In the genomic region with DNA sequence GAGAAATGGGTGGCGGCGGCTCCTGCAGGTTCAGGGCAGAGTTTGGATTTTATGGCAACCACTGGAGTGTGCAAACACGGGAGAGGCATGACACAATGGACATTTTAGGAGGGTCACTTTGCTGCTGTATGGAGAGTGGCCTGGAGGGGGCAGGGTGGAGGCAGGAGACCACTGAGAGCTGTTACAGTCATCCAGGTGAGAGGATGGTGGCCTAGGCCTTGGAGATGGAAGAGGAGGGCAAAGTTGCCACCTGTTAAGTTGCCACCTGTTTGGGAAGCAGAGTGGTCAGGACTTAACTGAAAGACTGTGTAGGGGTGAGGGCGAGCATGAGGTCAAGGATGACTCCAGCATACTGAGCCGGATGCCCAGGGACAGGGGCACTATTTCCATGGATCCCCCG, we compare ENCODE assay signal across 8 cellular contexts. TPM values are rescaled to one million over a fixed set of nuclear protein-coding genes. Genes with fewer than 3 reads are reported as not detected.
DNase-seq lines count a peak whose midpoint lies in the region; ATAC-seq, FAIRE-seq and TF ChIP-seq lines count a peak whose summit lies in the region.

No MANE protein-coding gene starts in this region.

- H3K27ac ChIP-seq in A549: peak overlapping the region in 1 of 2 experiments; percentile 28; a peak in 1 of 6 replicates
- H3K27ac ChIP-seq in astrocyte (ENCODE audit: low read depth, low read length): no peak overlapping the region
- H3K27ac ChIP-seq in HepG2 (ENCODE audit: extremely low read length, insufficient read depth, low read length): no peak overlapping the region

- TF ChIP-seq CTCF in A549 (IDR thresholded peaks at IDR 0.05): peak; percentile 47
- TF ChIP-seq CTCF in astrocyte (IDR thresholded peaks at IDR 0.05; ENCODE audit: insufficient read depth, low read depth, low read length): peak; percentile 38
- TF ChIP-seq CTCF in HepG2 (CRISPR knock-in tag; IDR thresholded peaks at IDR 0.05): peak; percentile 85

- CTCF ChIA-PET in A549 (lab: Yijun Ruan, JAX) (interaction anchor here (0.6 to 46.2 kb wide), 11 partner anchors 3 to 128 kb away, joined by 3 to 1913 read pairs (median 3); a partner anchor contains a TSS), HepG2 (lab: Yijun Ruan, JAX; ENCODE audit: low intra/inter-chr PET ratio, low total read pairs) (interaction anchor here (2.4 kb wide), 1 partner anchor 116 kb away, joined by 18 read pairs; a partner anchor contains a TSS)

- peaks cover 11% of the 10 kb centered on the region for H4K20me1 ChIP-seq in astrocyte (ENCODE audit: insufficient read depth, low read length)
- H4K20me1 ChIP-seq in HepG2 (ENCODE audit: insufficient read depth, low read length): no peaks in the 10 kb centered on the region

- no peak for FAIRE-seq in A549 (lab: Jason Lieb, UNC)
- peak; percentile 94 for FAIRE-seq in GM12892 (lab: Jason Lieb, UNC)
- FAIRE-seq in astrocyte (lab: Jason Lieb, UNC): no peak
- peak; percentile 88 for FAIRE-seq in HepG2 (lab: Jason Lieb, UNC)

- peaks cover 22% of the 10 kb centered on the region for H3K4me1 Mint-ChIP-seq in astrocyte (ENCODE audit: low read depth, unreplicated experiment)

- in situ Hi-C loops in HepG2 (cut with HindIII; ENCODE audit: extremely low pct_ligation_motif_present, low pct_unique_long_range_greater_than_20kb): loop anchor here (5.0 kb wide), 1 partner anchor 37 kb away; a partner anchor contains a TSS

- no peak overlapping the region for H2AFZ ChIP-seq in astrocyte (ENCODE audit: low read depth, low read length)
- no peak overlapping the region for H2AFZ ChIP-seq in HepG2 (ENCODE audit: low read length)

- H3K36me3 ChIP-seq in astrocyte (ENCODE audit: insufficient read depth, low read length): no peaks in the 10 kb centered on the region
- peaks cover 0 to 2% of the 10 kb centered on the region in 2 experiments; a peak in 1 of 5 replicates for H3K36me3 ChIP-seq in HepG2 (replicated peaks in 1 of 2; ENCODE audit: control insufficient read depth in 1 of 2, insufficient read depth in 2 of 2, low read length in 2 of 2)

- H3K4me3 ChIP-seq in A549: no peak overlapping the region
- H3K4me3 ChIP-seq in astrocyte (ENCODE audit: insufficient read depth, low read depth, low read length): no peak overlapping the region
- H3K4me3 ChIP-seq in HepG2 (replicated peaks in 1 of 3; ENCODE audit: insufficient read depth in 1 of 3, low read depth in 2 of 3, low read length in 3 of 3): no peak overlapping the region

- H3K27me3 ChIP-seq in astrocyte (ENCODE audit: insufficient read depth, low read length) (peaks cover 3% of the 10 kb centered on the region), HepG2 (ENCODE audit: control insufficient read depth in 1 of 2, insufficient read depth in 2 of 2, low read length in 2 of 2) (peaks cover 1 to 18% of the 10 kb centered on the region in 2 experiments; a peak in 3 of 5 replicates)

- H3K4me2 ChIP-seq in A549: no peak overlapping the region
- H3K4me2 ChIP-seq in astrocyte (ENCODE audit: low read length): no peak overlapping the region
- no peak overlapping the region for H3K4me2 ChIP-seq in HepG2 (ENCODE audit: low read depth, low read length)

- DNase-seq in A549 (ENCODE audit: low read depth in 1 of 2, low spot score in 1 of 2) (peak; percentile 59 to 75), GM12892 (ENCODE audit: insufficient read length) (no peak), SHP77 (lab: John Stamatoyannopoulos, UW) (peak; percentile 67 to 72), astrocyte (ENCODE audit: low read depth) (no peak), HepG2 (ENCODE audit: low spot score) (peak; percentile 64), ureter (ENCODE audit: low spot score) (no peak), kidney glomerular epithelial cell (lab: John Stamatoyannopoulos, UW) (no peak)

- no peak overlapping the region for H3K9ac ChIP-seq in astrocyte (ENCODE audit: low read length)
- no peak overlapping the region for H3K9ac ChIP-seq in HepG2 (ENCODE audit: insufficient read depth, low read depth, low read length)

- intact Hi-C loops in HepG2 (cut with micrococcal nuclease; ENCODE audit: unreplicated experiment): loop anchor here (1.0 to 10.0 kb wide), 2 partner anchors 116 to 145 kb away; a partner anchor contains a TSS

- H3K79me2 ChIP-seq in astrocyte (ENCODE audit: insufficient read depth, low read length): peaks cover 14% of the 10 kb centered on the region
- H3K79me2 ChIP-seq in HepG2 (ENCODE audit: insufficient read depth, low read length): peaks cover 10% of the 10 kb centered on the region

- TF ChIP-seq RAD21 in A549 (conservative IDR thresholded peaks at IDR 0.05 in 1 of 2, IDR thresholded peaks at IDR 0.05 in 1 of 2) (peak; percentile 46; a peak in 4 of 5 replicates), HepG2 (CRISPR knock-in tag; IDR thresholded peaks at IDR 0.05) (peak; percentile 73)

- no peak for TF ChIP-seq POLR2A in A549 (IDR thresholded peaks at IDR 0.05; ENCODE audit: low read length)
- no peak for TF ChIP-seq POLR2A in GM12892 (IDR thresholded peaks at IDR 0.05; ENCODE audit: low read depth, low read length)
- TF ChIP-seq POLR2A in HepG2 (IDR thresholded peaks at IDR 0.05; ENCODE audit: insufficient read depth in 1 of 2, low read depth in 2 of 2, low read length in 2 of 2): no peak

- H3K9me3 Mint-ChIP-seq in astrocyte (ENCODE audit: unreplicated experiment): no peaks in the 10 kb centered on the region

- TF ChIP-seq EP300 in A549 (IDR thresholded peaks at IDR 0.05): no peak
- no peak for TF ChIP-seq EP300 in HepG2 (IDR thresholded peaks at IDR 0.05; ENCODE audit: low read depth in 2 of 2, low read length in 2 of 2)
- TF ChIP-seq EP300 in HepG2 (CRISPR knock-in tag; IDR thresholded peaks at IDR 0.05; ENCODE audit: borderline replicate concordance): no peak

- peaks cover 35% of the 10 kb centered on the region for H3K4me1 ChIP-seq in A549
- H3K4me1 ChIP-seq in astrocyte (ENCODE audit: insufficient read depth, low read length): peaks cover 19% of the 10 kb centered on the region
- peaks cover 43% of the 10 kb centered on the region for H3K4me1 ChIP-seq in HepG2 (ENCODE audit: insufficient read depth, low read length)

- POLR2A ChIA-PET in A549 (lab: Yijun Ruan, JAX) (interaction anchor here (0.9 kb wide), 1 partner anchor 35 kb away, joined by 3 read pairs; no protein-coding TSS in a partner anchor), HepG2 (lab: Yijun Ruan, JAX) (interaction anchor here (0.9 to 1.3 kb wide), 4 partner anchors 12 to 93 kb away, joined by 3 to 9 read pairs (median 3); a partner anchor contains a TSS)

- H3K36me3 Mint-ChIP-seq in astrocyte (ENCODE audit: low read depth, unreplicated experiment): peaks cover 4% of the 10 kb centered on the region

- no peaks in the 10 kb centered on the region for H3K9me3 ChIP-seq in A549
- no peaks in the 10 kb centered on the region for H3K9me3 ChIP-seq in astrocyte (ENCODE audit: insufficient read depth, low read depth, low read length)
- no peaks in the 10 kb centered on the region for H3K9me3 ChIP-seq in HepG2 (ENCODE audit: low read length)

- H3K4me3 Mint-ChIP-seq in astrocyte (ENCODE audit: unreplicated experiment): peak overlapping the region; percentile 75

- peak overlapping the region; percentile 12 for H3K27ac Mint-ChIP-seq in astrocyte (ENCODE audit: unreplicated experiment)

- no peaks in the 10 kb centered on the region for H3K27me3 Mint-ChIP-seq in astrocyte (ENCODE audit: low read depth, unreplicated experiment)

- BruUV-seq in HepG2 (replicated peaks; lab: Mats Ljungman, UMichigan): no TSS peak

- ATAC-seq in A549 (peak; percentile 43 to 45; a peak in 4 of 6 replicates), HepG2 (peak; percentile 65), HG03108 (IDR thresholded peaks at IDR 0.05; ENCODE audit: unreplicated experiment) (no peak)

- WGBS in A549 (ENCODE audit: missing lambda C conversion rate): 80% methylated on average over 6 of the region's 6 CpGs
- 39% methylated on average over 6 of the region's 6 CpGs for WGBS in HepG2 (ENCODE audit: low lambda C conversion rate)

RNA-seq across cellular contexts. Expression of a gene that starts 2.3 kb away (rescaled TPM):
- 19.0 and 19.6 TPM in 2 replicates for polyA plus RNA-seq in A549 (2011; rRNA removed)
- 56.6 and 74.8 TPM in 2 replicates for polyA plus RNA-seq in A549 (2012; cell fraction: cytosol; rRNA removed)
- 286 and 297 TPM in 2 replicates for polyA plus RNA-seq in A549 (2012; cell fraction: nucleus; rRNA removed)
- 41.6 to 43.7 TPM (median 43.0 TPM) in 3 replicates for polyA plus RNA-seq in A549 (2017; fragmentation: RNase III; extraction: RNeasy Plus Mini Kit Qiagen cat#74134 plus additional on column Dnase treatment)
- 12.8 and 14.6 TPM in 2 replicates for polyA minus RNA-seq in A549 (2011; rRNA and poly(A)+ RNA removed)
- polyA plus RNA-seq in GM12892 (2012; ENCODE audit: missing spikeins): 15.3 TPM
- total RNA-seq in astrocyte: 9.2 and 9.4 TPM in 2 replicates
- 6.1 and 10.1 TPM in 2 replicates for total RNA-seq in HepG2 (2016; rRNA removed; fragmentation: Illumina TruSeq; extraction: Trizol)
- total RNA-seq in HepG2 (2016; cell fraction: cytosol; rRNA removed; fragmentation: Illumina TruSeq; extraction: Trizol; ENCODE audit: low read depth): 4.1 and 5.9 TPM in 2 replicates
- total RNA-seq in HepG2 (2016; cell fraction: insoluble cytoplasmic fraction; rRNA removed; fragmentation: Illumina TruSeq; extraction: Trizol): 5.8 and 13.4 TPM in 2 replicates
- 4.4 and 5.5 TPM in 2 replicates for total RNA-seq in HepG2 (2016; cell fraction: membrane; rRNA removed; fragmentation: Illumina TruSeq; extraction: Trizol)
- total RNA-seq in HepG2 (2016; cell fraction: nucleus; rRNA removed; fragmentation: Illumina TruSeq; extraction: Trizol): 14.1 and 16.4 TPM in 2 replicates
- 14.7 and 15.7 TPM in 2 replicates for polyA plus RNA-seq in HepG2 (2011; rRNA removed)
- 4.4 and 7.5 TPM in 2 replicates for polyA plus RNA-seq in HepG2 (2011; cell fraction: cytosol; rRNA removed)
- 60.6 and 87.4 TPM in 2 replicates for polyA plus RNA-seq in HepG2 (2011; cell fraction: nucleus; rRNA removed)
- polyA plus RNA-seq in HepG2 (2012): 6.9 and 9.5 TPM in 2 replicates
- polyA plus RNA-seq in HepG2 (2016; cell fraction: cytosol; fragmentation: Illumina TruSeq; extraction: Trizol; ENCODE audit: low read depth): 3.7 and 4.6 TPM in 2 replicates
- 6.4 and 7.5 TPM in 2 replicates for polyA plus RNA-seq in HepG2 (2016; cell fraction: insoluble cytoplasmic fraction; fragmentation: Illumina TruSeq; extraction: Trizol; ENCODE audit: low read depth)
- polyA plus RNA-seq in HepG2 (2016; cell fraction: membrane; fragmentation: Illumina TruSeq; extraction: Trizol; ENCODE audit: low read depth): 4.8 and 5.8 TPM in 2 replicates
- polyA plus RNA-seq in HepG2 (2016; cell fraction: nucleus; fragmentation: Illumina TruSeq; extraction: Trizol; ENCODE audit: insufficient read depth, low read depth): 61.7 and 63.7 TPM in 2 replicates
- polyA minus RNA-seq in HepG2 (2011; rRNA and poly(A)+ RNA removed; ENCODE audit: low replicate concordance): 6.7 and 12.7 TPM in 2 replicates
- 1.9 and 4.6 TPM in 2 replicates for polyA minus RNA-seq in HepG2 (2011; cell fraction: cytosol; rRNA and poly(A)+ RNA removed)
- polyA minus RNA-seq in HepG2 (2011; cell fraction: nucleus; rRNA and poly(A)+ RNA removed): 11.1 TPM in 2 replicates
- total RNA-seq in ureter: 26.1 TPM

RNA-seq across cellular contexts. Expression of a gene that starts 12.2 kb away (rescaled TPM):
- polyA plus RNA-seq in A549 (2011; rRNA removed) (174 and 178 TPM in 2 replicates), A549 (2017; fragmentation: RNase III; extraction: RNeasy Plus Mini Kit Qiagen cat#74134 plus additional on column Dnase treatment) (200 to 208 TPM (median 205 TPM) in 3 replicates), HepG2 (2011; rRNA removed) (149 and 173 TPM in 2 replicates)
- polyA plus RNA-seq in A549 (2012; cell fraction: cytosol; rRNA removed): 405 and 423 TPM in 2 replicates
- polyA plus RNA-seq in A549 (2012; cell fraction: nucleus; rRNA removed): 324 and 334 TPM in 2 replicates
- polyA minus RNA-seq in A549 (2011; rRNA and poly(A)+ RNA removed): 239 and 243 TPM in 2 replicates
- 152 TPM for polyA plus RNA-seq in GM12892 (2012; ENCODE audit: missing spikeins)
- total RNA-seq in astrocyte (157 and 159 TPM in 2 replicates), HepG2 (2016; rRNA removed; fragmentation: Illumina TruSeq; extraction: Trizol) (170 and 188 TPM in 2 replicates), ureter (124 TPM)
- 49.0 and 62.5 TPM in 2 replicates for total RNA-seq in HepG2 (2016; cell fraction: cytosol; rRNA removed; fragmentation: Illumina TruSeq; extraction: Trizol; ENCODE audit: low read depth)
- 171 and 181 TPM in 2 replicates for total RNA-seq in HepG2 (2016; cell fraction: insoluble cytoplasmic fraction; rRNA removed; fragmentation: Illumina TruSeq; extraction: Trizol)
- 78.0 and 95.5 TPM in 2 replicates for total RNA-seq in HepG2 (2016; cell fraction: membrane; rRNA removed; fragmentation: Illumina TruSeq; extraction: Trizol)
- 66.5 and 72.2 TPM in 2 replicates for total RNA-seq in HepG2 (2016; cell fraction: nucleus; rRNA removed; fragmentation: Illumina TruSeq; extraction: Trizol)
- polyA plus RNA-seq in HepG2 (2011; cell fraction: cytosol; rRNA removed): 212 and 274 TPM in 2 replicates
- 137 and 147 TPM in 2 replicates for polyA plus RNA-seq in HepG2 (2011; cell fraction: nucleus; rRNA removed)
- polyA plus RNA-seq in HepG2 (2012): 91.5 and 93.8 TPM in 2 replicates
- 58.1 and 67.4 TPM in 2 replicates for polyA plus RNA-seq in HepG2 (2016; cell fraction: cytosol; fragmentation: Illumina TruSeq; extraction: Trizol; ENCODE audit: low read depth)
- polyA plus RNA-seq in HepG2 (2016; cell fraction: insoluble cytoplasmic fraction; fragmentation: Illumina TruSeq; extraction: Trizol; ENCODE audit: low read depth): 192 and 207 TPM in 2 replicates
- 72.5 and 83.6 TPM in 2 replicates for polyA plus RNA-seq in HepG2 (2016; cell fraction: membrane; fragmentation: Illumina TruSeq; extraction: Trizol; ENCODE audit: low read depth)
- polyA plus RNA-seq in HepG2 (2016; cell fraction: nucleus; fragmentation: Illumina TruSeq; extraction: Trizol; ENCODE audit: insufficient read depth, low read depth): 110 and 123 TPM in 2 replicates
- 209 and 295 TPM in 2 replicates for polyA minus RNA-seq in HepG2 (2011; rRNA and poly(A)+ RNA removed; ENCODE audit: low replicate concordance)
- 83.6 and 84.9 TPM in 2 replicates for polyA minus RNA-seq in HepG2 (2011; cell fraction: cytosol; rRNA and poly(A)+ RNA removed)
- 31.7 and 34.7 TPM in 2 replicates for polyA minus RNA-seq in HepG2 (2011; cell fraction: nucleus; rRNA and poly(A)+ RNA removed)

RNA-seq across cellular contexts. Expression of a gene that starts 14.4 kb away (rescaled TPM):
- not detected in 2 replicates for polyA plus RNA-seq in A549 (2011; rRNA removed)
- polyA plus RNA-seq in A549 (2012; cell fraction: cytosol; rRNA removed): 0.06 TPM in 1 of 2 replicates, not detected in the other
- polyA plus RNA-seq in A549 (2012; cell fraction: nucleus; rRNA removed): 0.28 TPM in 1 of 2 replicates, not detected in the other
- polyA plus RNA-seq in A549 (2017; fragmentation: RNase III; extraction: RNeasy Plus Mini Kit Qiagen cat#74134 plus additional on column Dnase treatment): 0.08 TPM in 1 of 3 replicates, not detected in the others
- not detected in 2 replicates for polyA minus RNA-seq in A549 (2011; rRNA and poly(A)+ RNA removed)
- 17.3 TPM for polyA plus RNA-seq in GM12892 (2012; ENCODE audit: missing spikeins)
- total RNA-seq in astrocyte: 0.16 TPM in 1 of 2 replicates, not detected in the other
- total RNA-seq in HepG2 (2016; rRNA removed; fragmentation: Illumina TruSeq; extraction: Trizol): 0.81 and 1.0 TPM in 2 replicates
- 0.44 and 0.81 TPM in 2 replicates for total RNA-seq in HepG2 (2016; cell fraction: cytosol; rRNA removed; fragmentation: Illumina TruSeq; extraction: Trizol; ENCODE audit: low read depth)
- 0.92 and 1.1 TPM in 2 replicates for total RNA-seq in HepG2 (2016; cell fraction: insoluble cytoplasmic fraction; rRNA removed; fragmentation: Illumina TruSeq; extraction: Trizol)
- 0.45 and 0.59 TPM in 2 replicates for total RNA-seq in HepG2 (2016; cell fraction: membrane; rRNA removed; fragmentation: Illumina TruSeq; extraction: Trizol)
- 0.50 and 0.84 TPM in 2 replicates for total RNA-seq in HepG2 (2016; cell fraction: nucleus; rRNA removed; fragmentation: Illumina TruSeq; extraction: Trizol)
- polyA plus RNA-seq in HepG2 (2011; rRNA removed): 1.8 and 2.8 TPM in 2 replicates
- polyA plus RNA-seq in HepG2 (2011; cell fraction: cytosol; rRNA removed): 1.3 and 2.7 TPM in 2 replicates
- polyA plus RNA-seq in HepG2 (2011; cell fraction: nucleus; rRNA removed): 26.5 and 39.6 TPM in 2 replicates
- polyA plus RNA-seq in HepG2 (2012): 0.97 and 2.1 TPM in 2 replicates
- 0.19 and 0.28 TPM in 2 replicates for polyA plus RNA-seq in HepG2 (2016; cell fraction: cytosol; fragmentation: Illumina TruSeq; extraction: Trizol; ENCODE audit: low read depth)
- polyA plus RNA-seq in HepG2 (2016; cell fraction: insoluble cytoplasmic fraction; fragmentation: Illumina TruSeq; extraction: Trizol; ENCODE audit: low read depth): 0.60 and 1.1 TPM in 2 replicates
- polyA plus RNA-seq in HepG2 (2016; cell fraction: membrane; fragmentation: Illumina TruSeq; extraction: Trizol; ENCODE audit: low read depth): 0.57 and 0.73 TPM in 2 replicates
- 2.9 and 3.4 TPM in 2 replicates for polyA plus RNA-seq in HepG2 (2016; cell fraction: nucleus; fragmentation: Illumina TruSeq; extraction: Trizol; ENCODE audit: insufficient read depth, low read depth)
- 2.2 TPM in 1 of 2 replicates, not detected in the other for polyA minus RNA-seq in HepG2 (2011; rRNA and poly(A)+ RNA removed; ENCODE audit: low replicate concordance)
- 0.59 and 0.88 TPM in 2 replicates for polyA minus RNA-seq in HepG2 (2011; cell fraction: cytosol; rRNA and poly(A)+ RNA removed)
- 2.3 and 3.4 TPM in 2 replicates for polyA minus RNA-seq in HepG2 (2011; cell fraction: nucleus; rRNA and poly(A)+ RNA removed)
- total RNA-seq in ureter: 3.6 TPM

RNA-seq across cellular contexts. Expression of a gene that starts 16.1 kb away (rescaled TPM):
- polyA plus RNA-seq in A549 (2011; rRNA removed): 23.9 and 25.8 TPM in 2 replicates
- polyA plus RNA-seq in A549 (2012; cell fraction: cytosol; rRNA removed): 75.7 and 103 TPM in 2 replicates
- 204 and 212 TPM in 2 replicates for polyA plus RNA-seq in A549 (2012; cell fraction: nucleus; rRNA removed)
- polyA plus RNA-seq in A549 (2017; fragmentation: RNase III; extraction: RNeasy Plus Mini Kit Qiagen cat#74134 plus additional on column Dnase treatment): 31.0 to 37.1 TPM (median 36.0 TPM) in 3 replicates
- 14.6 and 17.5 TPM in 2 replicates for polyA minus RNA-seq in A549 (2011; rRNA and poly(A)+ RNA removed)
- 0.95 TPM for polyA plus RNA-seq in GM12892 (2012; ENCODE audit: missing spikeins)
- total RNA-seq in astrocyte: 17.4 and 17.6 TPM in 2 replicates
- 0.48 and 0.49 TPM in 2 replicates for total RNA-seq in HepG2 (2016; rRNA removed; fragmentation: Illumina TruSeq; extraction: Trizol)
- total RNA-seq in HepG2 (2016; cell fraction: cytosol; rRNA removed; fragmentation: Illumina TruSeq; extraction: Trizol; ENCODE audit: low read depth): 0.26 and 0.40 TPM in 2 replicates
- 0.48 and 0.54 TPM in 2 replicates for total RNA-seq in HepG2 (2016; cell fraction: insoluble cytoplasmic fraction; rRNA removed; fragmentation: Illumina TruSeq; extraction: Trizol)
- 0.83 and 1.2 TPM in 2 replicates for total RNA-seq in HepG2 (2016; cell fraction: membrane; rRNA removed; fragmentation: Illumina TruSeq; extraction: Trizol)
- 0.50 and 0.53 TPM in 2 replicates for total RNA-seq in HepG2 (2016; cell fraction: nucleus; rRNA removed; fragmentation: Illumina TruSeq; extraction: Trizol)
- 0.78 and 0.80 TPM in 2 replicates for polyA plus RNA-seq in HepG2 (2011; rRNA removed)
- 0.76 and 1.3 TPM in 2 replicates for polyA plus RNA-seq in HepG2 (2011; cell fraction: cytosol; rRNA removed)
- polyA plus RNA-seq in HepG2 (2011; cell fraction: nucleus; rRNA removed): 2.5 and 3.0 TPM in 2 replicates
- polyA plus RNA-seq in HepG2 (2012): 0.16 and 0.44 TPM in 2 replicates
- polyA plus RNA-seq in HepG2 (2016; cell fraction: cytosol; fragmentation: Illumina TruSeq; extraction: Trizol; ENCODE audit: low read depth): 0.32 and 0.45 TPM in 2 replicates
- polyA plus RNA-seq in HepG2 (2016; cell fraction: insoluble cytoplasmic fraction; fragmentation: Illumina TruSeq; extraction: Trizol; ENCODE audit: low read depth): 0.64 and 0.76 TPM in 2 replicates
- 0.64 and 0.71 TPM in 2 replicates for polyA plus RNA-seq in HepG2 (2016; cell fraction: membrane; fragmentation: Illumina TruSeq; extraction: Trizol; ENCODE audit: low read depth)
- polyA plus RNA-seq in HepG2 (2016; cell fraction: nucleus; fragmentation: Illumina TruSeq; extraction: Trizol; ENCODE audit: insufficient read depth, low read depth): 2.1 and 3.2 TPM in 2 replicates
- polyA minus RNA-seq in HepG2 (2011; rRNA and poly(A)+ RNA removed; ENCODE audit: low replicate concordance): 1.7 and 8.5 TPM in 2 replicates
- 0.79 TPM in 1 of 2 replicates, not detected in the other for polyA minus RNA-seq in HepG2 (2011; cell fraction: cytosol; rRNA and poly(A)+ RNA removed)
- polyA minus RNA-seq in HepG2 (2011; cell fraction: nucleus; rRNA and poly(A)+ RNA removed): 0.25 and 0.26 TPM in 2 replicates
- 1.4 TPM for total RNA-seq in ureter

RNA-seq across cellular contexts. Expression of a gene that starts 26.0 kb away (rescaled TPM):
- polyA plus RNA-seq in A549 (2011; rRNA removed) (0.08 and 0.15 TPM in 2 replicates), A549 (2017; fragmentation: RNase III; extraction: RNeasy Plus Mini Kit Qiagen cat#74134 plus additional on column Dnase treatment) (0.09 to 0.12 TPM (median 0.10 TPM) in 3 replicates), HepG2 (2011; rRNA removed) (0.01 TPM in 1 of 2 replicates, not detected in the other)
- 0.08 and 0.12 TPM in 2 replicates for polyA plus RNA-seq in A549 (2012; cell fraction: cytosol; rRNA removed)
- 0.55 and 0.59 TPM in 2 replicates for polyA plus RNA-seq in A549 (2012; cell fraction: nucleus; rRNA removed)
- 0.21 TPM in 1 of 2 replicates, not detected in the other for polyA minus RNA-seq in A549 (2011; rRNA and poly(A)+ RNA removed)
- polyA plus RNA-seq in GM12892 (2012; ENCODE audit: missing spikeins): 0.28 TPM
- total RNA-seq in astrocyte (0.10 and 0.23 TPM in 2 replicates), HepG2 (2016; rRNA removed; fragmentation: Illumina TruSeq; extraction: Trizol) (not detected in 2 replicates), ureter (1.3 TPM)
- not detected in 2 replicates for total RNA-seq in HepG2 (2016; cell fraction: cytosol; rRNA removed; fragmentation: Illumina TruSeq; extraction: Trizol; ENCODE audit: low read depth)
- total RNA-seq in HepG2 (2016; cell fraction: insoluble cytoplasmic fraction; rRNA removed; fragmentation: Illumina TruSeq; extraction: Trizol): not detected in 2 replicates
- total RNA-seq in HepG2 (2016; cell fraction: membrane; rRNA removed; fragmentation: Illumina TruSeq; extraction: Trizol): not detected in 2 replicates
- total RNA-seq in HepG2 (2016; cell fraction: nucleus; rRNA removed; fragmentation: Illumina TruSeq; extraction: Trizol): not detected in 2 replicates
- polyA plus RNA-seq in HepG2 (2011; cell fraction: cytosol; rRNA removed): 0.01 TPM in 1 of 2 replicates, not detected in the other
- polyA plus RNA-seq in HepG2 (2011; cell fraction: nucleus; rRNA removed): not detected in 2 replicates
- polyA plus RNA-seq in HepG2 (2012): 0.04 TPM in 1 of 2 replicates, not detected in the other
- not detected in 2 replicates for polyA plus RNA-seq in HepG2 (2016; cell fraction: cytosol; fragmentation: Illumina TruSeq; extraction: Trizol; ENCODE audit: low read depth)
- not detected in 2 replicates for polyA plus RNA-seq in HepG2 (2016; cell fraction: insoluble cytoplasmic fraction; fragmentation: Illumina TruSeq; extraction: Trizol; ENCODE audit: low read depth)
- not detected in 2 replicates for polyA plus RNA-seq in HepG2 (2016; cell fraction: membrane; fragmentation: Illumina TruSeq; extraction: Trizol; ENCODE audit: low read depth)
- not detected in 2 replicates for polyA plus RNA-seq in HepG2 (2016; cell fraction: nucleus; fragmentation: Illumina TruSeq; extraction: Trizol; ENCODE audit: insufficient read depth, low read depth)
- polyA minus RNA-seq in HepG2 (2011; rRNA and poly(A)+ RNA removed; ENCODE audit: low replicate concordance): 0.05 and 0.12 TPM in 2 replicates
- polyA minus RNA-seq in HepG2 (2011; cell fraction: cytosol; rRNA and poly(A)+ RNA removed): not detected in 2 replicates
- polyA minus RNA-seq in HepG2 (2011; cell fraction: nucleus; rRNA and poly(A)+ RNA removed): not detected in 2 replicates

Comparison
In these comparisons a context has a peak if more than half of its experiments do, and no peak if none do; other contexts are left out.
1. DNase-seq: peak in A549 (2 of 2), SHP77 (2 of 2) and HepG2 (single experiment); none in GM12892 (single experiment), astrocyte (single experiment), ureter (single experiment) and kidney glomerular epithelial cell (single experiment).
2. Peak in every context shown above with its lines, with median percentiles within 50 percentile points of each other: CTCF ChIP-seq.